8 cellular contexts compared by ENCODE assay signal in genomic region chr15:78808550-78808949, GRCh38. TPM values are rescaled to one million over a fixed set of nuclear protein-coding genes. Genes with fewer than 3 reads are reported as not detected.
DNase-seq lines count a peak whose midpoint lies in the region; ATAC-seq, FAIRE-seq and TF ChIP-seq lines count a peak whose summit lies in the region.

No MANE protein-coding gene starts in this region.

- H3K36me3 ChIP-seq in MM.1S (replicated peaks; ENCODE audit: insufficient read depth, low read length) = no peaks in the 10 kb centered on the region
- no peaks in the 10 kb centered on the region for H3K36me3 ChIP-seq in ascending aorta
- H3K36me3 ChIP-seq in HepG2 (replicated peaks in 1 of 2; ENCODE audit: control insufficient read depth in 1 of 2, insufficient read depth in 2 of 2, low read length in 2 of 2) = no peaks in the 10 kb centered on the region

- H3K27ac ChIP-seq in MM.1S (ENCODE audit: low read length) (no peak overlapping the region), ascending aorta (no peak overlapping the region), HepG2 (ENCODE audit: extremely low read length, insufficient read depth, low read length) (no peak overlapping the region)

- WGBS in HepG2 (ENCODE audit: low lambda C conversion rate) = 5% methylated on average over 2 of the region's 2 CpGs

- intact Hi-C loops in ascending aorta (cut with DNase I) (no loop called here), HepG2 (cut with micrococcal nuclease; ENCODE audit: unreplicated experiment) (no loop called here)

- H3K4me1 ChIP-seq in MM.1S (ENCODE audit: low read length) (no peaks in the 10 kb centered on the region), ascending aorta (peaks cover 6 to 7% of the 10 kb centered on the region in 2 donors), HepG2 (ENCODE audit: insufficient read depth, low read length) (peaks cover 19% of the 10 kb centered on the region)

- TF ChIP-seq CTCF in MM.1S (IDR thresholded peaks at IDR 0.05; ENCODE audit: low read length) (peak; percentile 62), ascending aorta (IDR thresholded peaks at IDR 0.05) (peak; percentile 5 to 29 (median 29)), HepG2 (CRISPR knock-in tag; IDR thresholded peaks at IDR 0.05) (peak; percentile 61)

- no peaks in the 10 kb centered on the region for H3K9me2 ChIP-seq in MM.1S (replicated peaks; ENCODE audit: insufficient read depth, low read length)

- TF ChIP-seq POLR2A in HepG2 (IDR thresholded peaks at IDR 0.05; ENCODE audit: insufficient read depth in 1 of 2, low read depth in 2 of 2, low read length in 2 of 2) = no peak

- H3K9me3 ChIP-seq in MM.1S (replicated peaks; ENCODE audit: insufficient read depth, low read length) (no peaks in the 10 kb centered on the region), ascending aorta (no peaks in the 10 kb centered on the region), HepG2 (ENCODE audit: low read length) (no peaks in the 10 kb centered on the region)

- ATAC-seq in HepG2 = peak; percentile 36; the same call in 2 of the 3 replicates
- ATAC-seq in HG03280 (IDR thresholded peaks at IDR 0.05; ENCODE audit: unreplicated experiment) = no peak
- no peak for ATAC-seq in HG03432 (IDR thresholded peaks at IDR 0.05; ENCODE audit: unreplicated experiment)

- no peak for TF ChIP-seq EP300 in HepG2 (IDR thresholded peaks at IDR 0.05; ENCODE audit: low read depth in 2 of 2, low read length in 2 of 2)
- TF ChIP-seq EP300 in HepG2 (CRISPR knock-in tag; IDR thresholded peaks at IDR 0.05; ENCODE audit: borderline replicate concordance) = no peak

- peak; percentile 72 for DNase-seq in SIG-M5 treated with dmso at 0.1 percent for 504 hours (lab: John Stamatoyannopoulos, UW; ENCODE audit: unreplicated experiment)
- DNase-seq in SIG-M5 (lab: John Stamatoyannopoulos, UW) = no peak
- peak; percentile 74 for DNase-seq in MM.1S
- DNase-seq in ascending aorta (ENCODE audit: low spot score in 2 of 2) = no peak
- DNase-seq in HepG2 (ENCODE audit: low spot score) = peak; percentile 39
- no peak for DNase-seq in NCI-H2171 (lab: John Stamatoyannopoulos, UW)

- in situ Hi-C loops in HepG2 (cut with HindIII; ENCODE audit: extremely low pct_ligation_motif_present, low pct_unique_long_range_greater_than_20kb) = no loop called here

- no peaks in the 10 kb centered on the region for H4K20me1 ChIP-seq in MM.1S (ENCODE audit: insufficient read depth, low read length)
- no peaks in the 10 kb centered on the region for H4K20me1 ChIP-seq in HepG2 (ENCODE audit: insufficient read depth, low read length)

- POLR2A ChIA-PET in HepG2 (lab: Yijun Ruan, JAX) = no interaction called here

- H3K4me2 ChIP-seq in MM.1S (ENCODE audit: low read depth, low read length) = no peak overlapping the region
- no peak overlapping the region for H3K4me2 ChIP-seq in HepG2 (ENCODE audit: low read depth, low read length)

- no TSS peak for BruUV-seq in HepG2 (replicated peaks; lab: Mats Ljungman, UMichigan)

- H3K79me2 ChIP-seq in MM.1S (ENCODE audit: low read length) (no peaks in the 10 kb centered on the region), HepG2 (ENCODE audit: insufficient read depth, low read length) (no peaks in the 10 kb centered on the region)

- FAIRE-seq in HepG2 (lab: Jason Lieb, UNC) = peak; percentile 73

- CTCF ChIA-PET in HepG2 (lab: Yijun Ruan, JAX; ENCODE audit: low intra/inter-chr PET ratio, low total read pairs) = no interaction called here

- H3F3A ChIP-seq in MM.1S (ENCODE audit: insufficient read depth, low read length) = no peaks in the 10 kb centered on the region

- no peak overlapping the region for H2AFZ ChIP-seq in MM.1S (ENCODE audit: low read length)
- H2AFZ ChIP-seq in HepG2 (ENCODE audit: low read length) = no peak overlapping the region

- TF ChIP-seq RAD21 in HepG2 (CRISPR knock-in tag; IDR thresholded peaks at IDR 0.05) = no peak

- H3K27me3 ChIP-seq in MM.1S (replicated peaks; ENCODE audit: insufficient read depth, low read length) (peaks cover 27% of the 10 kb centered on the region), ascending aorta (no peaks in the 10 kb centered on the region), HepG2 (ENCODE audit: control insufficient read depth in 1 of 2, insufficient read depth in 2 of 2, low read length in 2 of 2) (peaks cover 8 to 42% of the 10 kb centered on the region in 2 experiments)

- H3K4me3 ChIP-seq in MM.1S (ENCODE audit: low read length) (no peak overlapping the region), ascending aorta (no peak overlapping the region), HepG2 (replicated peaks in 1 of 3; ENCODE audit: insufficient read depth in 1 of 3, low read depth in 2 of 3, low read length in 3 of 3) (no peak overlapping the region)

- H3K9ac ChIP-seq in MM.1S (ENCODE audit: low read length) (no peak overlapping the region), HepG2 (ENCODE audit: insufficient read depth, low read depth, low read length) (no peak overlapping the region)

TF ChIP-seq in HepG2, 621 proteins besides CTCF, POLR2A, EP300 and RAD21:
- TF ChIP-seq SMC3 (IDR thresholded peaks at IDR 0.05; ENCODE audit: low read length) (0 out of 2 replicates have a peak, but pooled peaks have one; percentile 9), ZNF674 (CRISPR knock-in tag; IDR thresholded peaks at IDR 0.05; ENCODE audit: low read depth) (no peak), SOX6 (IDR thresholded peaks at IDR 0.05) (no peak), SOX6 (CRISPR knock-in tag; IDR thresholded peaks at IDR 0.05) (no peak), E2F1 (CRISPR knock-in tag; IDR thresholded peaks at IDR 0.05) (no peak), YEATS2 (CRISPR knock-in tag; IDR thresholded peaks at IDR 0.05; ENCODE audit: borderline replicate concordance) (no peak), ZKSCAN1 (IDR thresholded peaks at IDR 0.05; ENCODE audit: low read length) (no peak)
- TF ChIP-seq, protein P1, sequence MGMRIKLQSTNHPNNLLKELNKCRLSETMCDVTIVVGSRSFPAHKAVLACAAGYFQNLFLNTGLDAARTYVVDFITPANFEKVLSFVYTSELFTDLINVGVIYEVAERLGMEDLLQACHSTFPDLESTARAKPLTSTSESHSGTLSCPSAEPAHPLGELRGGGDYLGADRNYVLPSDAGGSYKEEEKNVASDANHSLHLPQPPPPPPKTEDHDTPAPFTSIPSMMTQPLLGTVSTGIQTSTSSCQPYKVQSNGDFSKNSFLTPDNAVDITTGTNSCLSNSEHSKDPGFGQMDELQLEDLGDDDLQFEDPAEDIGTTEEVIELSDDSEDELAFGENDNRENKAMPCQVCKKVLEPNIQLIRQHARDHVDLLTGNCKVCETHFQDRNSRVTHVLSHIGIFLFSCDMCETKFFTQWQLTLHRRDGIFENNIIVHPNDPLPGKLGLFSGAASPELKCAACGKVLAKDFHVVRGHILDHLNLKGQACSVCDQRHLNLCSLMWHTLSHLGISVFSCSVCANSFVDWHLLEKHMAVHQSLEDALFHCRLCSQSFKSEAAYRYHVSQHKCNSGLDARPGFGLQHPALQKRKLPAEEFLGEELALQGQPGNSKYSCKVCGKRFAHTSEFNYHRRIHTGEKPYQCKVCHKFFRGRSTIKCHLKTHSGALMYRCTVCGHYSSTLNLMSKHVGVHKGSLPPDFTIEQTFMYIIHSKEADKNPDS (CRISPR knock-in tag; IDR thresholded peaks at IDR 0.05) = no peak
TF ChIP-seq in HepG2: peak in this region for 1.

RNA-seq across cellular contexts. Expression of gene ADAMTS7, which starts 2.7 kb away (rescaled TPM):
- total RNA-seq in ascending aorta (33.3 TPM), HepG2 (2016; rRNA removed; fragmentation: Illumina TruSeq; extraction: Trizol) (0.09 TPM in 1 of 2 replicates, not detected in the other)
- not detected in 2 replicates for total RNA-seq in HepG2 (2016; cell fraction: cytosol; rRNA removed; fragmentation: Illumina TruSeq; extraction: Trizol; ENCODE audit: low read depth)
- 0.15 TPM in 1 of 2 replicates, not detected in the other for total RNA-seq in HepG2 (2016; cell fraction: insoluble cytoplasmic fraction; rRNA removed; fragmentation: Illumina TruSeq; extraction: Trizol)
- 0.07 and 0.12 TPM in 2 replicates for total RNA-seq in HepG2 (2016; cell fraction: membrane; rRNA removed; fragmentation: Illumina TruSeq; extraction: Trizol)
- 0.19 and 0.28 TPM in 2 replicates for total RNA-seq in HepG2 (2016; cell fraction: nucleus; rRNA removed; fragmentation: Illumina TruSeq; extraction: Trizol)
- 0.12 and 0.16 TPM in 2 replicates for polyA plus RNA-seq in HepG2 (2011; rRNA removed)
- polyA plus RNA-seq in HepG2 (2011; cell fraction: cytosol; rRNA removed) = 0.15 and 0.19 TPM in 2 replicates
- polyA plus RNA-seq in HepG2 (2011; cell fraction: nucleus; rRNA removed) = 1.6 and 1.8 TPM in 2 replicates
- polyA plus RNA-seq in HepG2 (2012) = 0.17 TPM in 1 of 2 replicates, not detected in the other
- 0.09 TPM in 1 of 2 replicates, not detected in the other for polyA plus RNA-seq in HepG2 (2016; cell fraction: cytosol; fragmentation: Illumina TruSeq; extraction: Trizol; ENCODE audit: low read depth)
- polyA plus RNA-seq in HepG2 (2016; cell fraction: insoluble cytoplasmic fraction; fragmentation: Illumina TruSeq; extraction: Trizol; ENCODE audit: low read depth) = 0.05 and 0.12 TPM in 2 replicates
- polyA plus RNA-seq in HepG2 (2016; cell fraction: membrane; fragmentation: Illumina TruSeq; extraction: Trizol; ENCODE audit: low read depth) = not detected in 2 replicates
- 0.16 and 0.21 TPM in 2 replicates for polyA plus RNA-seq in HepG2 (2016; cell fraction: nucleus; fragmentation: Illumina TruSeq; extraction: Trizol; ENCODE audit: insufficient read depth, low read depth)
- polyA minus RNA-seq in HepG2 (2011; rRNA and poly(A)+ RNA removed; ENCODE audit: low replicate concordance) = 0.32 and 0.68 TPM in 2 replicates
- 0.18 and 0.20 TPM in 2 replicates for polyA minus RNA-seq in HepG2 (2011; cell fraction: cytosol; rRNA and poly(A)+ RNA removed)
- polyA minus RNA-seq in HepG2 (2011; cell fraction: nucleus; rRNA and poly(A)+ RNA removed) = 0.13 and 0.75 TPM in 2 replicates

Comparison
In these comparisons a context has a peak if more than half of its experiments do, and no peak if none do; other contexts are left out.
1. DNase-seq: peak in SIG-M5 treated with dmso at 0.1 percent for 504 hours (single experiment), MM.1S (single experiment) and HepG2 (single experiment); none in SIG-M5 (single experiment), ascending aorta (0 of 2) and NCI-H2171 (single experiment).
2. RNA of gene ADAMTS7, which starts 2.7 kb away (total RNA-seq): 33.3 TPM in ascending aorta (single experiment); 0.07 to 0.28 TPM in HepG2; every median in the first group is over 10 times any median in the second.
3. Peak in every context shown above with its lines, with median percentiles within 50 percentile points of each other: CTCF ChIP-seq.